ENCODE assay signal across 19 cellular contexts in genomic region chr2:144708641-144709040, GRCh38.
DNase-seq lines count a peak whose midpoint lies in the region; ATAC-seq, FAIRE-seq and TF ChIP-seq lines count a peak whose summit lies in the region.
"Had no signal": no experiment of that assay in that cellular context is flagged by ENCODE, and none has a peak within 500 bp of the region (broad histone marks: within the 10 kb centered on the region; RNA-seq: fewer than 3 reads in every experiment).

No MANE protein-coding gene starts in this region.

- ATAC-seq in GM19397 (IDR thresholded peaks at IDR 0.05; ENCODE audit: unreplicated experiment): no peak
- ATAC-seq: PC-3 had no signal

- H3K27ac Mint-ChIP-seq in neural crest cell (ENCODE audit: unreplicated experiment): peak overlapping the region; percentile 73

- peak overlapping the region; percentile 33 for H3K4me3 Mint-ChIP-seq in neural crest cell

- TF ChIP-seq CTCF in neural crest cell (conservative IDR thresholded peaks at IDR 0.05): no peak

- H3K9me3 Mint-ChIP-seq in neural crest cell: no peaks in the 10 kb centered on the region

- H3K27me3 Mint-ChIP-seq in neural crest cell (ENCODE audit: low read depth): no peaks in the 10 kb centered on the region

- no peak for FAIRE-seq in urothelium cell line (lab: Jason Lieb, UNC)
- FAIRE-seq: G401.6, GM12891, GM19239 had no signal

- peaks cover 61% of the 10 kb centered on the region for H3K4me1 Mint-ChIP-seq in neural crest cell

- no peaks in the 10 kb centered on the region for H3K36me3 Mint-ChIP-seq in neural crest cell (ENCODE audit: low read depth)

- peak; percentile 93 for DNase-seq in Ammon's horn (ENCODE audit: low spot score)
- peak; percentile 54 for DNase-seq in NCI-H1694 treated with DMSO at 0.1 percent for 48 hours (lab: John Stamatoyannopoulos, UW)
- peak; percentile 97 for DNase-seq in foreskin melanocyte
- DNase-seq in neural crest cell (ENCODE audit: low read depth, low spot score): no peak
- no peak for DNase-seq in NCI-H1436 (lab: John Stamatoyannopoulos, UW)
- no peak for DNase-seq in T-helper 1 cell
- no peak for DNase-seq in urothelium cell line (ENCODE audit: low spot score)
- DNase-seq: 8988T; HCEC 1CT; Kasumi-1; NCI-H1417 treated with DMSO at 0.1 percent for 48 hours; NCI-H2081 treated with DMSO at 0.1 percent for 48 hours; NCI-H69; NK-92 treated with Interleukin-12 subunit alpha and Interleukin-12 subunit beta, amount 100 ng/mL, for 24 hours; PC-3 had no signal

Comparison
In these comparisons a context has a peak if more than half of its experiments do, and no peak if none do; other contexts are left out.
1. DNase-seq: peak in Ammon's horn (single experiment), NCI-H1694 treated with DMSO at 0.1 percent for 48 hours (single experiment) and foreskin melanocyte (single experiment); none in neural crest cell (single experiment), NCI-H1436 (single experiment), T-helper 1 cell (0 of 5) and urothelium cell line (single experiment).